Comparison of ENCODE assay signal across 17 cellular contexts in the genomic region with DNA sequence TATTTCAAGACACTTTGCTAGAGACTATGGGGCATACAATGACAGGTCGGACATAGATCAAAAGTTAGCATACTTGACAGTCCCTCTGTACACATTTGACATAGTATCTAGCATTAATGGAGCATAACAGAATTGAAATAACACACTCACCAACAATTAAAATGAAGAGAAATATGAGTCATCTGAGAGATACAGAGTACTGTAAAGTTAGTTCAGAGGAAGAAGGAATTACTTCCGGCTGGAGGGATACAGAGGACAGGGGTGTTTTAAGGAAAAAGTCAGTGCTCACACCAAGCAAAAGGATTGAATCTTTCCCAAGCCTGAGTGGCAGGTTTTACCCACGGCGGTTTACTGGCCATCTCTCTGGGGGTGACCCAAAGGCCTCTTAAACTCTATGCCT. TPM values are rescaled to one million over a fixed set of nuclear protein-coding genes. Genes with fewer than 3 reads are reported as not detected.
DNase-seq lines count a peak whose midpoint lies in the region; ATAC-seq and TF ChIP-seq lines count a peak whose summit lies in the region.
"Had no signal": no experiment of that assay in that cellular context is flagged by ENCODE, and none has a peak within 500 bp of the region (broad histone marks: within the 10 kb centered on the region; RNA-seq: fewer than 3 reads in every experiment).

No MANE protein-coding gene starts in this region.

- H3K9me3 Mint-ChIP-seq in natural killer cell: no peaks in the 10 kb centered on the region
- no peaks in the 10 kb centered on the region for H3K9me3 Mint-ChIP-seq in natural killer cell treated with Interleukin-12 subunit alpha and Interleukin-12 subunit beta and Interleukin-15 and Interleukin-18, amount 100 ng/mL, for 72 hours
- H3K9me3 Mint-ChIP-seq in naive B cell: no peaks in the 10 kb centered on the region

- H3K27ac ChIP-seq in ovary: no peak overlapping the region
- H3K27ac ChIP-seq: GM23248 had no signal

- H3K27me3 Mint-ChIP-seq in natural killer cell (ENCODE audit: low read depth in 2 of 2): peaks cover 0 to 7% of the 10 kb centered on the region in 2 donors
- peaks cover 0 to 8% of the 10 kb centered on the region in 2 donors for H3K27me3 Mint-ChIP-seq in natural killer cell treated with Interleukin-12 subunit alpha and Interleukin-12 subunit beta and Interleukin-15 and Interleukin-18, amount 100 ng/mL, for 72 hours
- H3K27me3 Mint-ChIP-seq in naive B cell: no peaks in the 10 kb centered on the region

- H3K4me1 Mint-ChIP-seq in natural killer cell (peaks cover 21 to 26% of the 10 kb centered on the region in 2 donors), naive B cell (peaks cover 19 to 28% (median 24%) of the 10 kb centered on the region in 3 donors)
- peaks cover 22 to 25% of the 10 kb centered on the region in 2 donors for H3K4me1 Mint-ChIP-seq in natural killer cell treated with Interleukin-12 subunit alpha and Interleukin-12 subunit beta and Interleukin-15 and Interleukin-18, amount 100 ng/mL, for 72 hours (ENCODE audit: low read depth in 2 of 2)

- H3K36me3 Mint-ChIP-seq in natural killer cell: no peaks in the 10 kb centered on the region
- peaks cover 13% of the 10 kb centered on the region for H3K36me3 Mint-ChIP-seq in natural killer cell treated with Interleukin-12 subunit alpha and Interleukin-12 subunit beta and Interleukin-15 and Interleukin-18, amount 100 ng/mL, for 72 hours
- H3K36me3 Mint-ChIP-seq in naive B cell: peaks cover 3 to 14% of the 10 kb centered on the region in 2 donors

- no peak for TF ChIP-seq CTCF in natural killer cell (IDR thresholded peaks at IDR 0.05)
- no peak for TF ChIP-seq CTCF in ovary (IDR thresholded peaks at IDR 0.05)

- ATAC-seq in natural killer cell: no peak
- ATAC-seq in natural killer cell treated with Interleukin-12 subunit alpha and Interleukin-12 subunit beta and Interleukin-15 and Interleukin-18, amount 100 ng/mL, for 72 hours: no peak
- no peak for ATAC-seq in naive B cell (ENCODE audit: low read depth in 2 of 2)
- ATAC-seq in left colon: no peak
- ATAC-seq: HCT116, K562 had no signal

- H3K27ac Mint-ChIP-seq in natural killer cell: peak overlapping the region in 1 of 2 donors; percentile 58
- H3K27ac Mint-ChIP-seq in natural killer cell treated with Interleukin-12 subunit alpha and Interleukin-12 subunit beta and Interleukin-15 and Interleukin-18, amount 100 ng/mL, for 72 hours: no peak overlapping the region
- peak overlapping the region in 4 of 6 donors; percentile 31 to 99 (median 60) for H3K27ac Mint-ChIP-seq in naive B cell

- H3K4me1 ChIP-seq in ovary (ENCODE audit: insufficient read depth): peaks cover 8% of the 10 kb centered on the region

- 82 to 83% (median 82%) methylated on average over 4 of the region's 4 CpGs for WGBS in ovary, 3 donors

- no peaks in the 10 kb centered on the region for H3K9me3 ChIP-seq in ovary

- no peaks in the 10 kb centered on the region for H3K27me3 ChIP-seq in ovary

- H3K4me3 Mint-ChIP-seq in natural killer cell (peak overlapping the region; percentile 13), naive B cell (peak overlapping the region in 1 of 8 donors; percentile 86)
- no peak overlapping the region for H3K4me3 Mint-ChIP-seq in natural killer cell treated with Interleukin-12 subunit alpha and Interleukin-12 subunit beta and Interleukin-15 and Interleukin-18, amount 100 ng/mL, for 72 hours

- TF ChIP-seq POLR2A in erythroblast (IDR thresholded peaks at IDR 0.05; ENCODE audit: low read length): no peak
- no peak for TF ChIP-seq POLR2A in ovary (IDR thresholded peaks at IDR 0.05)

- TF ChIP-seq EP300 in ovary (IDR thresholded peaks at IDR 0.05): no peak

- H3K36me3 ChIP-seq in ovary: no peaks in the 10 kb centered on the region

- no peak overlapping the region for H3K4me3 ChIP-seq in ovary
- H3K4me3 ChIP-seq: GM23248, K562 had no signal

- DNase-seq in natural killer cell (no peak), RPMI7951 (ENCODE audit: low read depth) (peak; percentile 28), naive B cell (no peak), erythroblast (lab: John Stamatoyannopoulos, UW) (no peak), ovary (no peak), left colon (no peak)
- no peak for DNase-seq in natural killer cell treated with Interleukin-12 subunit alpha and Interleukin-12 subunit beta and Interleukin-15 and Interleukin-18, amount 100 ng/mL, for 72 hours (ENCODE audit: low spot score)
- DNase-seq: DND-41, GM23248, MV-4-11, NCI-H1417, NCI-H1930, NCI-H2171, NCI-H446, NCI-H69 had no signal

- intact Hi-C loops in natural killer cell (cut with micrococcal nuclease) (no loop called here), ovary (cut with DNase I) (no loop called here), left colon (cut with DNase I, micrococcal nuclease) (loop anchor here in 1 of 2 donors (10.0 kb wide), 1 partner anchor 119 kb away; a partner anchor contains a TSS)

RNA-seq across cellular contexts. Expression of a gene that starts 2.4 kb away (rescaled TPM):
- total RNA-seq in natural killer cell (1 to 10 TPM in 1 of 3 donors, under 1 TPM in 2; 0.47 to 1.1 (median 0.97) TPM), ovary (10 to 100 TPM in 1 of 7 donors, 1 to 10 TPM in 5, under 1 TPM in 1; 0.72 to 11.5 (median 2.3) TPM), left colon (1 to 10 TPM; 1.2 to 2.4 TPM)
- total RNA-seq in natural killer cell treated with Interleukin-12 subunit alpha and Interleukin-12 subunit beta and Interleukin-15 and Interleukin-18, amount 100 ng/mL, for 72 hours: not detected
- total RNA-seq in RPMI7951 (2014; rRNA removed; shearing (Covaris generic)): 0.12 and 1.7 TPM in 2 replicates
- polyA plus RNA-seq in naive B cell (ENCODE audit: low read depth in 6 of 6) (1 to 10 TPM in 4 of 6 donors, under 1 TPM in 2; 0.33 to 5.7 (median 1.9) TPM), ovary (1 to 10 TPM; 3.7 to 4.8 TPM)
- total RNA-seq: K562 had no signal
- polyA plus RNA-seq: K562 had no signal

RNA-seq across cellular contexts. Expression of a gene that starts 3.0 kb away (rescaled TPM):
- total RNA-seq in natural killer cell (10 to 100 TPM; 44.2 to 54.5 (median 50.2) TPM), ovary (10 to 100 TPM; 33.3 to 59.1 (median 50.6) TPM), left colon (10 to 100 TPM; 78.2 to 92.4 TPM)
- 10 to 100 TPM; 26.4 to 31.3 TPM for total RNA-seq in natural killer cell treated with Interleukin-12 subunit alpha and Interleukin-12 subunit beta and Interleukin-15 and Interleukin-18, amount 100 ng/mL, for 72 hours
- 69.1 and 76.6 TPM in 2 replicates for total RNA-seq in RPMI7951 (2014; rRNA removed; shearing (Covaris generic))
- polyA plus RNA-seq in naive B cell (ENCODE audit: low read depth in 6 of 6) (100 to 1,000 TPM; 141 to 214 (median 157) TPM), ovary (10 to 100 TPM; 65.9 to 89.0 TPM)

RNA-seq across cellular contexts. Expression of a gene that starts 9.7 kb away (rescaled TPM):
- total RNA-seq in natural killer cell (1 to 10 TPM; 4.5 to 6.1 (median 5.0) TPM), ovary (10 to 100 TPM in 1 of 7 donors, 1 to 10 TPM in 6; 5.2 to 11.7 (median 7.2) TPM), left colon (1 to 10 TPM; 1.8 to 2.6 TPM)
- 1 to 10 TPM in 1 of 2 donors, under 1 TPM in 1; 0.76 to 2.6 TPM for total RNA-seq in natural killer cell treated with Interleukin-12 subunit alpha and Interleukin-12 subunit beta and Interleukin-15 and Interleukin-18, amount 100 ng/mL, for 72 hours
- total RNA-seq in RPMI7951 (2014; rRNA removed; shearing (Covaris generic)): 0.84 and 2.5 TPM in 2 replicates
- polyA plus RNA-seq in naive B cell (ENCODE audit: low read depth in 6 of 6) (1 to 10 TPM in 5 of 6 donors, under 1 TPM in 1; 0.72 to 4.0 (median 1.3) TPM), ovary (1 to 10 TPM; 3.8 to 4.3 TPM)

Comparison
In these comparisons a context has a peak if more than half of its experiments do, and no peak if none do; other contexts are left out.
1. H3K27ac Mint-ChIP-seq: peak in naive B cell (4 of 6); none in natural killer cell treated with Interleukin-12 subunit alpha and Interleukin-12 subunit beta and Interleukin-15 and Interleukin-18, amount 100 ng/mL, for 72 hours (0 of 2).